Comparison of ENCODE assay signal across 27 cellular contexts in the genomic region with DNA sequence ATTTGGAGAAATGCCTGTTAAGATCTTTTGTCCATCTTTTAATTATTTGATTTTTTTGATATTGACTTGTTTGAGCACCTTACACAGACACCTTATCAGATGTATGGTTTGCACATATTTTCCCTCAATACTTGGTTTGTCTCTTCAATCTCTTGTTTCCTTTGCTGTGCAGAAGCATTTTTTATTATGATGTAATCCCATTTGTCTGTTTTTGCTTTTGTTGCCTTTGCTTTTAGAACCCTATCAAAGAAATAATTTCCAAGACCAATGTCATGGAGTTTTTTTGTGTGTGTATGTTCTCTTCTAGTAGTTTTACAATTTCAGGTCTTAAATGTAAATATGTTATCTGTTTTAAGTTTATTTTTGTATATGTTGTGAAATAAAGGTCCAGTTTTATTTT.
"Had no signal": no experiment of that assay in that cellular context is flagged by ENCODE, and none has a peak within 500 bp of the region (broad histone marks: within the 10 kb centered on the region; RNA-seq: fewer than 3 reads in every experiment).

No MANE protein-coding gene starts in this region.

- H3K4me1 ChIP-seq: colonic mucosa, esophagus muscularis mucosa, esophagus squamous epithelium, foreskin keratinocyte, gastrocnemius medialis, gastroesophageal sphincter, heart left ventricle, heart right ventricle had no signal

- H3K4me3 ChIP-seq: colonic mucosa, coronary artery, dorsolateral prefrontal cortex, esophagus muscularis mucosa, esophagus squamous epithelium, gastrocnemius medialis, gastroesophageal sphincter, heart left ventricle, heart right ventricle had no signal

- DNase-seq: colonic mucosa; cortex of kidney; dermis blood vessel endothelial cell; dorsolateral prefrontal cortex; effector CD4-positive, alpha-beta T cell; effector CD8-positive, alpha-beta T cell; effector memory CD4-positive, alpha-beta T cell; effector memory CD8-positive, alpha-beta T cell; endodermal cell; erythroblast; esophagus squamous epithelium; foreskin fibroblast; foreskin keratinocyte; foreskin melanocyte; gastrocnemius medialis; glutamatergic neuron; head of caudate nucleus; heart left ventricle; heart right ventricle had no signal

- H3K36me3 ChIP-seq: colonic mucosa, esophagus muscularis mucosa, esophagus squamous epithelium, gastrocnemius medialis, gastroesophageal sphincter, heart left ventricle, heart right ventricle had no signal

- FAIRE-seq: colon, endometrium, endothelial cell of umbilical vein had no signal

- ATAC-seq: effector memory CD8-positive, alpha-beta T cell; esophagus mucosa; foreskin keratinocyte; gastrocnemius medialis; gastroesophageal sphincter; heart left ventricle; heart right ventricle had no signal

- H3K27ac ChIP-seq: colonic mucosa, coronary artery, dorsolateral prefrontal cortex, epithelial cell of prostate, esophagus muscularis mucosa, esophagus squamous epithelium, foreskin keratinocyte, gastrocnemius medialis, gastroesophageal sphincter, heart left ventricle, heart right ventricle had no signal

- H3K9me3 ChIP-seq: colonic mucosa, esophagus muscularis mucosa, esophagus squamous epithelium, gastrocnemius medialis, gastroesophageal sphincter, heart left ventricle, heart right ventricle had no signal

- H3K27me3 ChIP-seq: colonic mucosa, dorsolateral prefrontal cortex, esophagus muscularis mucosa, esophagus squamous epithelium, foreskin keratinocyte, gastrocnemius medialis, gastroesophageal sphincter, heart left ventricle, heart right ventricle had no signal
